ENCODE assay signal across 8 cellular contexts in the genomic region with DNA sequence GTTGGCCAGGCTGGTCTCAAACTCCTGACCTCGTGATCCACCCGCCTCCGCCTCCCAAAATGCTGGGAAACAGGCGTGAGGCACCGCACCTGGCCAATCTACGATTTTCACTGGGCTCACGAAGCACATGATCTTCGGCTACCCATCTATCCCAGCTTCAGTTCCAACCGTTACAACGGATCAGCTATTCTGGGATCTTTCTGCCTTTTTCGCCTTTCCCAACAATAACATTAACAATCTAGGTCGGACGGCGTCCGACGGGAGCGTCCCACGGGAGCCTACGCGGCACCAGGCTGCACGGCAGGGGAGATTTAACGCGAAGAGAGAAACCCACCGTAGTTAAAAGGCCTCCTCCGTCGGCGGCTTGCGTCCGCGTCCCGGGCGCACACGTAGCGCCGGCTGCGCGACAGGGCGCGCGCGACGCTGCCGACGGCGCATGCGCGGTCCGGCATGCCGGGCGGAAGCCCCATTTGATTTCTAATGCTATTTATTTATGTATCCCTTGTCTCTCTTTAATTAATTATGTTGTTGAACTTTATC.
DNase-seq lines count a peak whose midpoint lies in the region; ATAC-seq and TF ChIP-seq lines count a peak whose summit lies in the region.

Gene MSL3B, minus strand, starts transcription at position 394 of the 540 bp plus-strand sequence.

- H3K4me1 ChIP-seq in osteoblast (ENCODE audit: insufficient read depth, low read length) (no peaks in the 10 kb centered on the region), upper lobe of left lung (peaks cover 0 to 10% (median 0%) of the 10 kb centered on the region in 4 donors)

- H4K20me1 ChIP-seq in osteoblast (ENCODE audit: insufficient read depth, low read length) = no peaks in the 10 kb centered on the region

- H3K36me3 ChIP-seq in osteoblast (ENCODE audit: insufficient read depth, low read length) (peaks cover 6% of the 10 kb centered on the region), upper lobe of left lung (no peaks in the 10 kb centered on the region)

- H3K4me2 ChIP-seq in osteoblast (ENCODE audit: insufficient read depth, low read length) = peak within 1 kb of the TSS; percentile 90

- H3K27me3 ChIP-seq in osteoblast (ENCODE audit: insufficient read depth, low read length) (peaks cover 6% of the 10 kb centered on the region), upper lobe of left lung (no peaks in the 10 kb centered on the region)

- TF ChIP-seq EP300 in upper lobe of left lung (IDR thresholded peaks at IDR 0.05) = no peak

- 13 to 15% methylated on average over 48 to 50 of the region's 50 CpGs for WGBS in upper lobe of left lung, 2 donors

- H3K9me3 ChIP-seq in osteoblast (ENCODE audit: low read depth, low read length) (no peaks in the 10 kb centered on the region), upper lobe of left lung (peaks cover 0 to 6% (median 2%) of the 10 kb centered on the region in 4 donors)

- H3K4me3 ChIP-seq in osteoblast (ENCODE audit: insufficient read depth, low read length) = peak within 1 kb of the TSS; percentile 85
- peak within 1 kb of the TSS in 3 of 4 donors; percentile 42 to 55 (median 53) for H3K4me3 ChIP-seq in upper lobe of left lung

- TF ChIP-seq POLR2A in upper lobe of left lung (IDR thresholded peaks at IDR 0.05) = no peak

- peak; percentile 26 for DNase-seq in DMS79 treated with DMSO at 0.1 percent for 48 hours (lab: John Stamatoyannopoulos, UW)
- DNase-seq in HCEC 1CT = peak; percentile 46
- DNase-seq in NCI-H226 = peak; percentile 10
- DNase-seq in activated T-cell treated with anti-CD3 and anti-CD28 coated beads for 48 hours (ENCODE audit: low read depth) = peak; percentile 53
- DNase-seq in fibroblast of gingiva (ENCODE audit: low read depth) = peak; percentile 51
- DNase-seq in osteoblast (ENCODE audit: insufficient read length, low spot score, missing footprints) = peak; percentile 93
- DNase-seq in upper lobe of left lung = peak in 1 of 2 donors; percentile 92
- DNase-seq in GDM1 (lab: John Stamatoyannopoulos, UW) = no peak

- peak within 1 kb of the TSS; percentile 98 for H2AFZ ChIP-seq in osteoblast (ENCODE audit: low read length)

- ATAC-seq in upper lobe of left lung (ENCODE audit: low FRiP score in 2 of 2) = peak in 1 of 2 donors; percentile 76

- H3K79me2 ChIP-seq in osteoblast (ENCODE audit: insufficient read depth, low read length) = no peaks in the 10 kb centered on the region

- H3K27ac ChIP-seq in osteoblast (ENCODE audit: low read depth, low read length) (peak within 1 kb of the TSS; percentile 62), upper lobe of left lung (no peak within 1 kb of the TSS)

- TF ChIP-seq CTCF in osteoblast (IDR thresholded peaks at IDR 0.05; ENCODE audit: extremely low read depth, low read depth, low read length) = no peak
- TF ChIP-seq CTCF in upper lobe of left lung (IDR thresholded peaks at IDR 0.05) = no peak
